Comparison of ENCODE assay signal across 12 cellular contexts in the genomic region with DNA sequence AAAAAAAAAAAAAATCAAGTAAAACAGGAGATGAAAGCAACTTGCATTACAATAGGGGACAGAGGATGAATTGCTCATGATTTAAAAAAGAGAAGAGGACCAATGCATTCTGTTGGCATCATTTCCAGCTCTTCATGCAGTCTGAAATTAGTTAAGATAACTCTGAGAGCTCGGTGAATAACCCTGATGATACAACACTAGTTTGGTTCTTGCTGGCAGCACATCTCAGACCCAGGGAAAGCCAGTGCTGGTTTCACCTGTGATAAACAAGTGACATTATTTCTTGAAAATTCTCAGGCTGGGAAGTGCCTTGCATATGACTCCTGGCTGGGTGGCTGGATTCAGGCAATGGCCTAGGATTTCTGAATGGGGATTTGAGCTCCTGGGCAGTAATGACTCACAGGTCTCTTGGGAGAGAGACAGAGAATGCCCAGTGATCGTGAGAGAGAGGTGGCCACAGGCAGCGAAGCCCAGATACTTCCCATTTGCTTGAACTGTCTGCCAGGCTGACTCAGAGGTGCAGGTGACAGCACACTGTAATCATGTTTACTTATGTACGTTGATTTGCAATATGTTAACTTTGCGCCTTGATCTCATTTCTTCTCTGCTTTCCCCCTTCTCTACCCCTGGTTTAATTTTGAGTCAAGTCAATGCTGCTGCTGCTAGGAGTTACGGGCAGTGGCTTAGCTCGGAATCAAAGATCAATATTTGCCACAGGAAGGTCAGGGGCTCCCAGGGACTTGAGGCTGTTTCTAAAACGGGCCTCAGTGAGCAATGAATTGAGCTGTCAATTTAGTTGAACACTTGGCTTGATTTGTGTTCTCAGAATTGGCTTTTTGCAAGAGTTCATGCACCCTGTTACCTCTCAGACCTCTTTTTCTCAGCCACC. TPM values are rescaled to one million over a fixed set of nuclear protein-coding genes. Genes with fewer than 3 reads are reported as not detected.
DNase-seq lines count a peak whose midpoint lies in the region; ATAC-seq, FAIRE-seq and TF ChIP-seq lines count a peak whose summit lies in the region.
"Had no signal": no experiment of that assay in that cellular context is flagged by ENCODE, and none has a peak within 500 bp of the region (broad histone marks: within the 10 kb centered on the region; RNA-seq: fewer than 3 reads in every experiment).

No MANE protein-coding gene starts in this region.

- WGBS in body of pancreas, 2 donors, result 25 to 37% methylated on average over 8 of the region's 8 CpGs

- H3K4me1 ChIP-seq in Karpas-422 (ENCODE audit: low read length), result peaks cover 23% of the 10 kb centered on the region
- peaks cover 14% of the 10 kb centered on the region for H3K4me1 ChIP-seq in body of pancreas
- H3K4me1 ChIP-seq in neural progenitor cell, result peaks cover 5% of the 10 kb centered on the region

- TF ChIP-seq CTCF in body of pancreas (IDR thresholded peaks at IDR 0.05) (no peak), neural progenitor cell (IDR thresholded peaks at IDR 0.05) (no peak)

- peak overlapping the region; percentile 52 for H3K4me3 Mint-ChIP-seq in neural progenitor cell

- H3K79me2 ChIP-seq in Karpas-422 (ENCODE audit: low read length) (no peaks in the 10 kb centered on the region), neural progenitor cell (ENCODE audit: low read depth) (no peaks in the 10 kb centered on the region)

- peak; percentile 74 for ATAC-seq in body of pancreas
- ATAC-seq in GM19467 (IDR thresholded peaks at IDR 0.05; ENCODE audit: unreplicated experiment), result no peak

- DNase-seq in EH (ENCODE audit: low read depth), result peak; percentile 33
- DNase-seq in Karpas-422, result no peak
- DNase-seq in body of pancreas, result peak; percentile 21 to 67 (median 41)
- DNase-seq in neural progenitor cell (ENCODE audit: low spot score), result no peak
- no peak for DNase-seq in GM19239 (ENCODE audit: insufficient read length, low spot score)
- DNase-seq in anterior cingulate cortex (lab: John Stamatoyannopoulos, UW), result no peak
- no peak for DNase-seq in stimulated activated CD4-positive, alpha-beta T cell treated with anti-CD3 and anti-CD28 coated beads, Interleukin-4, amount 100 ng/mL, for 24 hours
- DNase-seq: activated T-cell treated with anti-CD3 and anti-CD28 coated beads, Interleukin-2, amount 50 U/mL, for 48 hours; posterior cingulate gyrus; RPMI8226 had no signal

- H3K27me3 ChIP-seq in Karpas-422 (ENCODE audit: low read length) (no peaks in the 10 kb centered on the region), body of pancreas (no peaks in the 10 kb centered on the region), neural progenitor cell (no peaks in the 10 kb centered on the region)

- no peak for FAIRE-seq in GM19239 (lab: Jason Lieb, UNC)
- FAIRE-seq: GM12891 had no signal

- intact Hi-C loops in body of pancreas (cut with DNase I), result no loop called here

- H3K9me2 ChIP-seq in Karpas-422 (replicated peaks; ENCODE audit: insufficient read depth, low read length), result no peaks in the 10 kb centered on the region

- no peaks in the 10 kb centered on the region for H3K36me3 Mint-ChIP-seq in neural progenitor cell

- H3K4me2 ChIP-seq in Karpas-422 (ENCODE audit: low read depth, low read length, poor library complexity, severe bottlenecking) (peak overlapping the region; percentile 47), neural progenitor cell (no peak overlapping the region)

- H4K20me1 ChIP-seq in Karpas-422 (ENCODE audit: insufficient read depth, low read depth, low read length) (no peaks in the 10 kb centered on the region), neural progenitor cell (ENCODE audit: low read depth) (no peaks in the 10 kb centered on the region)

- H3K27ac ChIP-seq in Karpas-422 (ENCODE audit: low read length), result peak overlapping the region; percentile 76
- peak overlapping the region in 3 of 4 donors; percentile 6 to 39 (median 18) for H3K27ac ChIP-seq in body of pancreas
- no peak overlapping the region for H3K27ac ChIP-seq in neural progenitor cell

- no peak for TF ChIP-seq POLR2A in body of pancreas (IDR thresholded peaks at IDR 0.05)

- no peaks in the 10 kb centered on the region for H3K9me3 Mint-ChIP-seq in neural progenitor cell

- H3K27me3 Mint-ChIP-seq in neural progenitor cell (ENCODE audit: insufficient read depth, low read depth), result peaks cover 3% of the 10 kb centered on the region

- H3K9ac ChIP-seq in Karpas-422 (ENCODE audit: low read length), result peak overlapping the region; percentile 24; the same call in 1 of the 2 replicates
- no peak overlapping the region for H3K9ac ChIP-seq in neural progenitor cell

- H3K9me3 ChIP-seq in Karpas-422 (ENCODE audit: low read length), result no peaks in the 10 kb centered on the region
- no peaks in the 10 kb centered on the region for H3K9me3 ChIP-seq in body of pancreas
- H3K9me3 ChIP-seq in neural progenitor cell (ENCODE audit: low read depth), result no peaks in the 10 kb centered on the region

- H2AFZ ChIP-seq in Karpas-422 (ENCODE audit: low read length) (no peak overlapping the region), neural progenitor cell (replicated peaks) (no peak overlapping the region)

- peaks cover 44% of the 10 kb centered on the region for H3K4me1 Mint-ChIP-seq in neural progenitor cell

- H3K4me3 ChIP-seq in Karpas-422 (ENCODE audit: low read length) (peak overlapping the region; percentile 6; the same call in 1 of the 2 replicates), body of pancreas (no peak overlapping the region), neural progenitor cell (no peak overlapping the region)

- H3K27ac Mint-ChIP-seq in neural progenitor cell, result peak overlapping the region; percentile 57

- H3K36me3 ChIP-seq in Karpas-422 (ENCODE audit: insufficient read depth, low read length) (no peaks in the 10 kb centered on the region), body of pancreas (replicated peaks in 1 of 2; ENCODE audit: insufficient read depth in 1 of 2, low read depth in 2 of 2) (no peaks in the 10 kb centered on the region), neural progenitor cell (no peaks in the 10 kb centered on the region)

- no peaks in the 10 kb centered on the region for H3F3A ChIP-seq in neural progenitor cell (ENCODE audit: low read depth)

RNA-seq across cellular contexts. Expression of a gene that starts 27.1 kb away (rescaled TPM):
- 47.1 and 63.2 TPM in 2 replicates for total RNA-seq in Karpas-422 (2014; rRNA removed; shearing (Covaris generic); ENCODE audit: low replicate concordance)
- total RNA-seq in body of pancreas (1 to 10 TPM in 1 of 2 donors, under 1 TPM in 1; 0.52 to 1.6 TPM), neural progenitor cell (ENCODE audit: low replicate concordance) (19.5 and 20.0 TPM in 2 replicates)

RNA-seq across cellular contexts. Expression of a gene that starts 27.4 kb away (rescaled TPM):
- total RNA-seq in Karpas-422 (2014; rRNA removed; shearing (Covaris generic); ENCODE audit: low replicate concordance), result 44.7 and 59.9 TPM in 2 replicates
- total RNA-seq in body of pancreas (under 1 TPM in 1 of 2 donors, not detected in 1; under 0.01 TPM), neural progenitor cell (ENCODE audit: low replicate concordance) (0.09 and 0.19 TPM in 2 replicates)

Comparison
In these comparisons a context has a peak if more than half of its experiments do, and no peak if none do; other contexts are left out.
1. DNase-seq: peak in EH (single experiment) and body of pancreas (4 of 4); none in Karpas-422 (single experiment), neural progenitor cell (single experiment), GM19239 (single experiment), anterior cingulate cortex (0 of 58) and stimulated activated CD4-positive, alpha-beta T cell treated with anti-CD3 and anti-CD28 coated beads, Interleukin-4, amount 100 ng/mL, for 24 hours (single experiment).
2. RNA of a gene that starts 27.4 kb away (total RNA-seq): 44.7 to 59.9 TPM in Karpas-422; 0.09 to 0.19 TPM in neural progenitor cell and under 0.01 TPM in body of pancreas; every median in the first group is over 10 times any median in the second.